ENCODE assay signal across 21 cellular contexts in the genomic region with DNA sequence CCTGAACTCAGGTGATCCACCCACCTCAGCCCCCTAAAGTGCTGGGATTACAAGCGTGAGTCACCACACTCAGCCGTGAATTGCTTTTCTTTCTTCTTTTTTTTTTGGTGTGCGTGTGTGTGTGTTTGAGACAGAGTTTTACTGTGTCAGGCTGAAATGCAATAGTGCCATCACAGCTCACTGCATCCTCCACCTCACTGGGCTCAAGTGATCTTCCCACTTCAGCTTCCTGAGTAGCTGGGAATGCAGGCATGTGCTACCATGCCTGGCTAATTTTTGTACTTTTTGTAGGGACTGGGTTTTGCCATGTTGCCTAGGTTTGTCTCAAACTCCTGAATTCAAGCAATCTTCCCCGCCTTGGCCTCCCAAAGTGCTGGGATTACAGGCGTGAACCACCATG.
DNase-seq lines count a peak whose midpoint lies in the region; ATAC-seq and TF ChIP-seq lines count a peak whose summit lies in the region.
"Had no signal": no experiment of that assay in that cellular context is flagged by ENCODE, and none has a peak within 500 bp of the region (broad histone marks: within the 10 kb centered on the region; RNA-seq: fewer than 3 reads in every experiment).

No MANE protein-coding gene starts in this region.

- peaks cover 1% of the 10 kb centered on the region for H3K27me3 Mint-ChIP-seq in GM23338 (ENCODE audit: insufficient read depth, low read depth, poor library complexity)
- H3K27me3 Mint-ChIP-seq: CD4-positive, alpha-beta T cell; CD8-positive, alpha-beta memory T cell had no signal

- no peak for TF ChIP-seq POLR2A in thyroid gland (IDR thresholded peaks at IDR 0.05)

- TF ChIP-seq RAD21 in SK-N-SH (IDR thresholded peaks at IDR 0.05; ENCODE audit: low read length) = no peak

- no peaks in the 10 kb centered on the region for H4K20me1 ChIP-seq in GM23338 (replicated peaks; ENCODE audit: insufficient read depth)
- no peaks in the 10 kb centered on the region for H4K20me1 ChIP-seq in SK-N-SH (ENCODE audit: insufficient read depth)
- H4K20me1 ChIP-seq: BLaER1 treated with 17β-estradiol and CSF1 and Interleukin-3, amounts not matched to agents 10 nM and 100 nM had no signal

- H3K9me2 ChIP-seq in GM23338 (ENCODE audit: insufficient read depth) (0 out of 2 replicates have a peak, but pooled peaks cover 8% of the 10 kb centered on the region), SK-N-SH (no peaks in the 10 kb centered on the region)

- H3K4me2 ChIP-seq in GM23338 (no peak overlapping the region), SK-N-SH (no peak overlapping the region)
- H3K4me2 ChIP-seq: A549; BLaER1 treated with 17β-estradiol and CSF1 and Interleukin-3, amounts not matched to agents 10 nM and 100 nM had no signal

- no peaks in the 10 kb centered on the region for H3K4me1 Mint-ChIP-seq in GM23338
- H3K4me1 Mint-ChIP-seq: CD14-positive monocyte; CD8-positive, alpha-beta memory T cell had no signal

- H3K9me3 ChIP-seq in thyroid gland = no peaks in the 10 kb centered on the region
- H3K9me3 ChIP-seq in psoas muscle = no peaks in the 10 kb centered on the region
- H3K9me3 ChIP-seq in SK-N-SH = no peaks in the 10 kb centered on the region
- H3K9me3 ChIP-seq: A549, BE2C had no signal

- CTCF ChIA-PET in SK-N-SH (lab: Yijun Ruan, JAX) = no interaction called here

- POLR2A ChIA-PET in SK-N-SH (lab: Yijun Ruan, JAX) = no interaction called here

- H3K36me3 Mint-ChIP-seq in GM23338 (ENCODE audit: low read depth) = no peaks in the 10 kb centered on the region
- H3K36me3 Mint-ChIP-seq: CD14-positive monocyte; CD8-positive, alpha-beta memory T cell had no signal

- WGBS in thyroid gland, 2 donors = 47 to 59% methylated on average over 5 of the region's 5 CpGs
- 90 to 91% (median 90%) methylated on average over 5 of the region's 5 CpGs for WGBS in psoas muscle, 3 donors
- WGBS in SK-N-SH (ENCODE audit: low lambda C conversion rate) = 77% methylated on average over 5 of the region's 5 CpGs

- no peak overlapping the region for H3K4me3 Mint-ChIP-seq in GM23338
- H3K4me3 Mint-ChIP-seq: CD14-positive monocyte; CD4-positive, alpha-beta T cell; CD8-positive, alpha-beta memory T cell had no signal

- H3K27ac ChIP-seq in GM23338 (ENCODE audit: low read depth) (no peak overlapping the region), thyroid gland (no peak overlapping the region), psoas muscle (no peak overlapping the region), SK-N-SH (ENCODE audit: low read depth in 2 of 2, low read length in 1 of 2) (no peak overlapping the region)
- H3K27ac ChIP-seq: A549; BLaER1 treated with 17β-estradiol and CSF1 and Interleukin-3, amounts not matched to agents 10 nM and 100 nM had no signal

- no peak overlapping the region for H3K9ac ChIP-seq in SK-N-SH
- H3K9ac ChIP-seq: BLaER1 treated with 17β-estradiol and CSF1 and Interleukin-3, amounts not matched to agents 10 nM and 100 nM had no signal

- H3K27me3 ChIP-seq in GM23338 (ENCODE audit: insufficient read depth) (no peaks in the 10 kb centered on the region), thyroid gland (no peaks in the 10 kb centered on the region), psoas muscle (ENCODE audit: insufficient read depth in 3 of 3, low read length in 2 of 3) (no peaks in the 10 kb centered on the region), SK-N-SH (ENCODE audit: insufficient read depth) (no peaks in the 10 kb centered on the region)
- H3K27me3 ChIP-seq: BE2C; BLaER1 treated with 17β-estradiol and CSF1 and Interleukin-3, amounts not matched to agents 10 nM and 100 nM had no signal

- DNase-seq in GM23338 (ENCODE audit: low spot score) = no peak
- DNase-seq in left kidney (ENCODE audit: low read depth, low spot score) = peak; percentile 12
- DNase-seq in thyroid gland = peak; percentile 55 to 61
- no peak for DNase-seq in psoas muscle
- DNase-seq in NCI-H82 (lab: John Stamatoyannopoulos, UW) = no peak
- no peak for DNase-seq in SK-N-SH
- DNase-seq: 8988T; ACHN; AML-193; BE2C; CD4-positive, alpha-beta T cell; CD8-positive, alpha-beta memory T cell; DMS 273 treated with DMSO at 0.1 percent for 48 hours; DMS79; GF-D8; GOT3; H7; HCEC 1CT had no signal

- H3K9me3 Mint-ChIP-seq in GM23338 = no peaks in the 10 kb centered on the region
- H3K9me3 Mint-ChIP-seq: CD4-positive, alpha-beta T cell had no signal

- H2AFZ ChIP-seq in GM23338 (0 out of 2 replicates have a peak overlapping the region, but pooled peaks have one; percentile 72), SK-N-SH (ENCODE audit: low read depth) (no peak overlapping the region)

- no peaks in the 10 kb centered on the region for H3F3A ChIP-seq in GM23338 (replicated peaks; ENCODE audit: low read depth)
- peaks cover 7% of the 10 kb centered on the region for H3F3A ChIP-seq in SK-N-SH (replicated peaks; ENCODE audit: insufficient read depth)

- no peaks in the 10 kb centered on the region for H3K4me1 ChIP-seq in GM23338 (ENCODE audit: insufficient read depth)
- H3K4me1 ChIP-seq in thyroid gland = peaks cover 0 to under 1% of the 10 kb centered on the region in 2 donors
- no peaks in the 10 kb centered on the region for H3K4me1 ChIP-seq in psoas muscle
- H3K4me1 ChIP-seq in SK-N-SH (ENCODE audit: control insufficient read depth in 1 of 2, insufficient read depth in 2 of 2, low read depth in 1 of 2, low read length in 1 of 2) = peaks cover 6 to 14% of the 10 kb centered on the region in 2 experiments; a peak in 3 of 4 replicates
- H3K4me1 ChIP-seq: A549; BLaER1 treated with 17β-estradiol and CSF1 and Interleukin-3, amounts not matched to agents 10 nM and 100 nM had no signal

- H3K36me3 ChIP-seq in GM23338 (ENCODE audit: insufficient read depth) = no peaks in the 10 kb centered on the region
- no peaks in the 10 kb centered on the region for H3K36me3 ChIP-seq in thyroid gland
- no peaks in the 10 kb centered on the region for H3K36me3 ChIP-seq in psoas muscle (ENCODE audit: insufficient read depth in 1 of 2, low read depth in 1 of 2)
- H3K36me3 ChIP-seq in SK-N-SH (replicated peaks in 1 of 2; ENCODE audit: control insufficient read depth in 1 of 2, insufficient read depth in 2 of 2, low read length in 1 of 2) = no peaks in the 10 kb centered on the region
- H3K36me3 ChIP-seq: BE2C; BLaER1 treated with 17β-estradiol and CSF1 and Interleukin-3, amounts not matched to agents 10 nM and 100 nM had no signal

- TF ChIP-seq EP300 in SK-N-SH (IDR thresholded peaks at IDR 0.05; ENCODE audit: borderline replicate concordance in 1 of 2, low read depth in 1 of 2, low read length in 1 of 2) = no peak

- intact Hi-C loops in thyroid gland (cut with DNase I) = no loop called here
- intact Hi-C loops in psoas muscle (cut with DNase I) = no loop called here

- no peaks in the 10 kb centered on the region for H3K79me2 ChIP-seq in GM23338 (replicated peaks; ENCODE audit: insufficient read depth)
- H3K79me2 ChIP-seq in SK-N-SH (ENCODE audit: insufficient read depth) = no peaks in the 10 kb centered on the region

- TF ChIP-seq CTCF in GM23338 (conservative IDR thresholded peaks at IDR 0.05; ENCODE audit: low read depth in 2 of 2) = no peak
- TF ChIP-seq CTCF in thyroid gland (IDR thresholded peaks at IDR 0.05) = no peak
- no peak for TF ChIP-seq CTCF in psoas muscle (IDR thresholded peaks at IDR 0.05)
- no peak for TF ChIP-seq CTCF in SK-N-SH (IDR thresholded peaks at IDR 0.05)

- ATAC-seq in GM23338 (no peak), psoas muscle (no peak)
- ATAC-seq: A549 had no signal

- no peak overlapping the region for H3K27ac Mint-ChIP-seq in GM23338
- H3K27ac Mint-ChIP-seq: CD14-positive monocyte; CD4-positive, alpha-beta T cell; CD8-positive, alpha-beta memory T cell had no signal

- H3K4me3 ChIP-seq in GM23338 (no peak overlapping the region), thyroid gland (replicated peaks in 1 of 3) (no peak overlapping the region), psoas muscle (no peak overlapping the region), SK-N-SH (ENCODE audit: low read depth in 2 of 2, low read length in 1 of 2) (no peak overlapping the region)
- H3K4me3 ChIP-seq: A549; BLaER1 treated with 17β-estradiol and CSF1 and Interleukin-3, amounts not matched to agents 10 nM and 100 nM had no signal

TF ChIP-seq in GM23338, 12 proteins besides CTCF, POLR2A, EP300 and RAD21 (continues in another document):
- TF ChIP-seq EZH2phosphoT487 (IDR thresholded peaks at IDR 0.05; ENCODE audit: unreplicated experiment) = no peak
- TF ChIP-seq JUNB (IDR thresholded peaks at IDR 0.05; ENCODE audit: unreplicated experiment) = no peak
- TF ChIP-seq STAT1 (IDR thresholded peaks at IDR 0.05; ENCODE audit: unreplicated experiment) = no peak
- TF ChIP-seq EZH2 (IDR thresholded peaks at IDR 0.05; ENCODE audit: low read depth, unreplicated experiment) = no peak
- no peak for TF ChIP-seq ZNF331 (CRISPR knock-in tag; IDR thresholded peaks at IDR 0.05; ENCODE audit: low read depth)
- no peak for TF ChIP-seq ZNF114 (CRISPR knock-in tag; IDR thresholded peaks at IDR 0.05)
- TF ChIP-seq POLR2AphosphoS5 (IDR thresholded peaks at IDR 0.05; ENCODE audit: low read depth) = no peak

TF ChIP-seq in SK-N-SH, 30 proteins besides CTCF, POLR2A, EP300 and RAD21 (continues in another document):
- TF ChIP-seq MXI1 (IDR thresholded peaks at IDR 0.05; ENCODE audit: low read depth, low read length) (no peak), GABPA (IDR thresholded peaks at IDR 0.05; ENCODE audit: low read depth) (no peak), CHD2 (IDR thresholded peaks at IDR 0.05; ENCODE audit: low read length, partially characterized antibody) (no peak), GATA2 (CRISPR knock-in tag; IDR thresholded peaks at IDR 0.05) (no peak), FOSL2 (IDR thresholded peaks at IDR 0.05; ENCODE audit: borderline replicate concordance, low read depth) (no peak), TCF12 (IDR thresholded peaks at IDR 0.05) (no peak), SMC3 (IDR thresholded peaks at IDR 0.05; ENCODE audit: low read depth, low read length) (no peak)
- TF ChIP-seq, protein P1, sequence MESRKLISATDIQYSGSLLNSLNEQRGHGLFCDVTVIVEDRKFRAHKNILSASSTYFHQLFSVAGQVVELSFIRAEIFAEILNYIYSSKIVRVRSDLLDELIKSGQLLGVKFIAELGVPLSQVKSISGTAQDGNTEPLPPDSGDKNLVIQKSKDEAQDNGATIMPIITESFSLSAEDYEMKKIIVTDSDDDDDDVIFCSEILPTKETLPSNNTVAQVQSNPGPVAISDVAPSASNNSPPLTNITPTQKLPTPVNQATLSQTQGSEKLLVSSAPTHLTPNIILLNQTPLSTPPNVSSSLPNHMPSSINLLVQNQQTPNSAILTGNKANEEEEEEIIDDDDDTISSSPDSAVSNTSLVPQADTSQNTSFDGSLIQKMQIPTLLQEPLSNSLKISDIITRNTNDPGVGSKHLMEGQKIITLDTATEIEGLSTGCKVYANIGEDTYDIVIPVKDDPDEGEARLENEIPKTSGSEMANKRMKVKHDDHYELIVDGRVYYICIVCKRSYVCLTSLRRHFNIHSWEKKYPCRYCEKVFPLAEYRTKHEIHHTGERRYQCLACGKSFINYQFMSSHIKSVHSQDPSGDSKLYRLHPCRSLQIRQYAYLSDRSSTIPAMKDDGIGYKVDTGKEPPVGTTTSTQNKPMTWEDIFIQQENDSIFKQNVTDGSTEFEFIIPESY (IDR thresholded peaks at IDR 0.05; ENCODE audit: borderline replicate concordance, low read depth) = no peak

Comparison
In these comparisons a context has a peak if more than half of its experiments do, and no peak if none do; other contexts are left out.
1. DNase-seq: peak in left kidney (single experiment) and thyroid gland (2 of 2); none in GM23338 (single experiment), psoas muscle (0 of 2), NCI-H82 (single experiment) and SK-N-SH (single experiment).